In the genomic region with DNA sequence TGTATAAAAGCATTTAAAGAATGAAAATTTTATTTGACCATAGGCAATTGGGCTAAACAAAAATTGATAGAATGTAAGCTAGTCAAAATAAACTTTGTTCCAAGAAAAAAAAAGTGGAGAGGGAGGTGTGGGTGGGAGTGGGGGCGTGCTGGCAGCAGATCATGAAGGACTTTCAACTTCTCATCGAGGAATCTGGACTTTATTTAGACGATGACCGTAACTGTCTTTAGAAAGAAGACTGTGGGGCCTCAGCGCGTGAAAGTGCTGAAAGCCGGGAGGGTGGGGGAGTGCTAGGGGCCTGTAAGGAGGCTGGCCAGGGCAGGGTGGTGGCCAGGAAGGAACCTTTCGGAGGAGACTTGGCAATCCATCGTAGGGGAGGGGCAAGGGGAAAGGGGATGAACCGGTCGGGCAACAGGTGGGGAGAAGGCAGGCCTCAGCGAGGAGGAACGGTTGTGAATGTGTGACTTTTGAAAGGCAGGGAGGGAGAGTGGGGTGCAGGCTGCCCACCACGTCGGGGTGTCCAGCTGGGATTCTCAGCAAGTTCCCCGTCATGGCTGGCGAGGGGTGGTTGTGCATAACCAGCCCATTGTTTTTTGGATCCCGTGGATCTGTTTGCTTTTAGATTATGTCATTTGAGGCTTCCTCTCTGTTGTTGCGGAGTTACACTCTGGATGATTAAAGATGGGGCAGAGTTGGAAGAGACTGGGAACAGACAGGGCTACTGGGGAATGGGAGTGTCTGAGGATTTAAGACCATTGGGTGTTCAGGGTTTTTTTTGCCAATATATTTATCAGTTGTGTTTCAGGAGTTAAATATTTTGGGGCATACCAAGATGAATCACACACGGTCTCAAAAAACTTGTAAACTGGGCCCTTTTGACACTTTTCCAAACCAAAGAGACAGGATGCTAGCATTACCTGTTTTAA, we compare ENCODE assay signal across 13 cellular contexts. TPM values are rescaled to one million over a fixed set of nuclear protein-coding genes. Genes with fewer than 3 reads are reported as not detected.
DNase-seq lines count a peak whose midpoint lies in the region; ATAC-seq, FAIRE-seq and TF ChIP-seq lines count a peak whose summit lies in the region.
"Had no signal": no experiment of that assay in that cellular context is flagged by ENCODE, and none has a peak within 500 bp of the region (broad histone marks: within the 10 kb centered on the region; RNA-seq: fewer than 3 reads in every experiment).

No MANE protein-coding gene starts in this region.

- intact Hi-C loops in HepG2 (cut with micrococcal nuclease; ENCODE audit: unreplicated experiment) = loop anchor here (1.0 kb wide), 1 partner anchor 8 kb away; no protein-coding TSS in a partner anchor
- intact Hi-C loops in right lobe of liver (cut with DNase I) = no loop called here

- no peaks in the 10 kb centered on the region for H4K20me1 ChIP-seq in HepG2 (ENCODE audit: insufficient read depth, low read length)

- H3K79me2 ChIP-seq in HepG2 (ENCODE audit: insufficient read depth, low read length) = peaks cover 19% of the 10 kb centered on the region

- in situ Hi-C loops in HepG2 (cut with HindIII; ENCODE audit: extremely low pct_ligation_motif_present, low pct_unique_long_range_greater_than_20kb) = loop anchor here (5.0 kb wide), 1 partner anchor 36 kb away; a partner anchor contains a TSS

- no peaks in the 10 kb centered on the region for H3K9me3 Mint-ChIP-seq in activated CD4-positive, alpha-beta memory T cell treated with anti-CD3 and anti-CD28 coated beads, Interleukin-2, amount 10 ng/mL, durations not matched to agents 7 days and 5 days
- H3K9me3 Mint-ChIP-seq: activated T-helper 2 cell treated with anti-CD3 and anti-CD28 coated beads, Interferon-gamma antibody, Interleukin-2, Interleukin-4, amounts not matched to agents 10 μg/mL and 5 μg/mL and 100 μg/mL, durations not matched to agents 14 hours and 24 hours and 36 hours; central memory CD8-positive, alpha-beta T cell had no signal

- H3K27me3 ChIP-seq in HepG2 (ENCODE audit: control insufficient read depth in 1 of 2, insufficient read depth in 2 of 2, low read length in 2 of 2) (no peaks in the 10 kb centered on the region), right lobe of liver (no peaks in the 10 kb centered on the region)

- H3K36me3 ChIP-seq in HepG2 (replicated peaks in 1 of 2; ENCODE audit: control insufficient read depth in 1 of 2, insufficient read depth in 2 of 2, low read length in 2 of 2) = no peaks in the 10 kb centered on the region
- no peaks in the 10 kb centered on the region for H3K36me3 ChIP-seq in right lobe of liver

- TF ChIP-seq EP300 in HepG2 (IDR thresholded peaks at IDR 0.05; ENCODE audit: low read depth in 2 of 2, low read length in 2 of 2) = no peak
- no peak for TF ChIP-seq EP300 in HepG2 (CRISPR knock-in tag; IDR thresholded peaks at IDR 0.05; ENCODE audit: borderline replicate concordance)

- FAIRE-seq in HepG2 (lab: Jason Lieb, UNC) = peak; percentile 81

- WGBS in HepG2 (ENCODE audit: low lambda C conversion rate) = 4% methylated on average over 17 of the region's 20 CpGs
- whole genome bisulfite sequencing in right lobe of liver (ENCODE audit: insufficient coverage, low coverage, low lambda C conversion rate, missing lambda C conversion rate) = 49% methylated on average over 13 of the region's 20 CpGs

- H3K4me3 ChIP-seq in HepG2 (replicated peaks in 1 of 3; ENCODE audit: insufficient read depth in 1 of 3, low read depth in 2 of 3, low read length in 3 of 3) (peak overlapping the region; percentile 49 to 72 (median 54)), right lobe of liver (no peak overlapping the region), epithelial cell of esophagus (ENCODE audit: low read length) (no peak overlapping the region)
- H3K4me3 ChIP-seq: skin epidermis had no signal

- H3K27ac ChIP-seq in HepG2 (ENCODE audit: extremely low read length, insufficient read depth, low read length) (peak overlapping the region; percentile 65), right lobe of liver (no peak overlapping the region)

- H3K4me2 ChIP-seq in HepG2 (ENCODE audit: low read depth, low read length) = peak overlapping the region; percentile 79

- peaks cover 73% of the 10 kb centered on the region for H3K4me1 ChIP-seq in HepG2 (ENCODE audit: insufficient read depth, low read length)
- H3K4me1 ChIP-seq in right lobe of liver = no peaks in the 10 kb centered on the region

- TSS peak; percentile 64 for BruUV-seq in HepG2 (replicated peaks; lab: Mats Ljungman, UMichigan)

- H3K27ac Mint-ChIP-seq in activated CD4-positive, alpha-beta memory T cell treated with anti-CD3 and anti-CD28 coated beads, Interleukin-2, amount 10 ng/mL, durations not matched to agents 7 days and 5 days = no peak overlapping the region
- H3K27ac Mint-ChIP-seq: activated T-helper 2 cell treated with anti-CD3 and anti-CD28 coated beads, Interferon-gamma antibody, Interleukin-2, Interleukin-4, amounts not matched to agents 10 μg/mL and 5 μg/mL and 100 μg/mL, durations not matched to agents 14 hours and 24 hours and 36 hours had no signal

- peak overlapping the region; percentile 69 for H3K9ac ChIP-seq in HepG2 (ENCODE audit: insufficient read depth, low read depth, low read length)

- H3K4me1 Mint-ChIP-seq in activated CD4-positive, alpha-beta memory T cell treated with anti-CD3 and anti-CD28 coated beads, Interleukin-2, amount 10 ng/mL, durations not matched to agents 7 days and 5 days = no peaks in the 10 kb centered on the region
- H3K4me1 Mint-ChIP-seq: central memory CD8-positive, alpha-beta T cell had no signal

- peak; percentile 78 for ATAC-seq in HepG2
- ATAC-seq in right lobe of liver = no peak
- ATAC-seq in GM18873 (IDR thresholded peaks at IDR 0.05; ENCODE audit: low FRiP score, unreplicated experiment) = no peak

- POLR2A ChIA-PET in HepG2 (lab: Yijun Ruan, JAX) = interaction anchor here (1.2 to 1.4 kb wide), 3 partner anchors 14 to 22 kb away, joined by 3 to 4 read pairs (median 3); no protein-coding TSS in a partner anchor
- POLR2A ChIA-PET in activated CD4-positive, alpha-beta memory T cell treated with anti-CD3 and anti-CD28 coated beads, Interleukin-2, amount 10 ng/mL, durations not matched to agents 7 days and 5 days (lab: Charles Lee) = no interaction called here

- DNase-seq in HepG2 (ENCODE audit: low spot score) = peak; percentile 74
- no peak for DNase-seq in right lobe of liver
- peak; percentile 10 for DNase-seq in epithelial cell of esophagus (ENCODE audit: low read depth)
- peak; percentile 40 for DNase-seq in mucosa of gallbladder (ENCODE audit: low spot score)
- DNase-seq in activated CD4-positive, alpha-beta memory T cell treated with anti-CD3 and anti-CD28 coated beads, Interleukin-2, amount 10 ng/mL, durations not matched to agents 7 days and 5 days = no peak
- no peak for DNase-seq in activated CD4-positive, alpha-beta T cell treated with anti-CD3 and anti-CD28 coated beads, Interleukin-2, amount 50 U/mL, for 4 hours
- no peak for DNase-seq in GM10266 (ENCODE audit: extremely low spot score)
- DNase-seq: Karpas-422, NCI-H446 had no signal

- TF ChIP-seq CTCF in HepG2 (CRISPR knock-in tag; IDR thresholded peaks at IDR 0.05) = no peak
- no peak for TF ChIP-seq CTCF in right lobe of liver (IDR thresholded peaks at IDR 0.05)
- TF ChIP-seq CTCF in epithelial cell of esophagus (IDR thresholded peaks at IDR 0.05; ENCODE audit: insufficient read depth, low read depth, low read length, missing control alignments) = no peak
- no peak for TF ChIP-seq CTCF in GM10266 (IDR thresholded peaks at IDR 0.05; ENCODE audit: control insufficient read depth, insufficient read depth, low read depth, missing control alignments)

- TF ChIP-seq POLR2A in HepG2 (IDR thresholded peaks at IDR 0.05; ENCODE audit: insufficient read depth in 1 of 2, low read depth in 2 of 2, low read length in 2 of 2) = no peak
- no peak for TF ChIP-seq POLR2A in right lobe of liver (IDR thresholded peaks at IDR 0.05)

- no peaks in the 10 kb centered on the region for H3K9me3 ChIP-seq in HepG2 (ENCODE audit: low read length)
- no peaks in the 10 kb centered on the region for H3K9me3 ChIP-seq in right lobe of liver

- H3K36me3 Mint-ChIP-seq in activated CD4-positive, alpha-beta memory T cell treated with anti-CD3 and anti-CD28 coated beads, Interleukin-2, amount 10 ng/mL, durations not matched to agents 7 days and 5 days (ENCODE audit: low read depth) = no peaks in the 10 kb centered on the region

- TF ChIP-seq RAD21 in HepG2 (CRISPR knock-in tag; IDR thresholded peaks at IDR 0.05) = no peak

- H3K4me3 Mint-ChIP-seq in activated CD4-positive, alpha-beta memory T cell treated with anti-CD3 and anti-CD28 coated beads, Interleukin-2, amount 10 ng/mL, durations not matched to agents 7 days and 5 days = no peak overlapping the region
- H3K4me3 Mint-ChIP-seq: central memory CD8-positive, alpha-beta T cell had no signal

- CTCF ChIA-PET in HepG2 (lab: Yijun Ruan, JAX; ENCODE audit: low intra/inter-chr PET ratio, low total read pairs) = no interaction called here
- CTCF ChIA-PET in activated CD4-positive, alpha-beta memory T cell treated with anti-CD3 and anti-CD28 coated beads, Interleukin-2, amount 10 ng/mL, durations not matched to agents 7 days and 5 days (lab: Charles Lee) = no interaction called here

- no peak overlapping the region for H2AFZ ChIP-seq in HepG2 (ENCODE audit: low read length)

- H3K27me3 Mint-ChIP-seq in activated CD4-positive, alpha-beta memory T cell treated with anti-CD3 and anti-CD28 coated beads, Interleukin-2, amount 10 ng/mL, durations not matched to agents 7 days and 5 days = peaks cover 21% of the 10 kb centered on the region

RNA-seq across cellular contexts. Expression of a gene that starts 35.5 kb away (rescaled TPM):
- 1.9 and 2.5 TPM in 2 replicates for total RNA-seq in HepG2 (2016; rRNA removed; fragmentation: Illumina TruSeq; extraction: Trizol)
- 0.53 and 1.1 TPM in 2 replicates for total RNA-seq in HepG2 (2016; cell fraction: cytosol; rRNA removed; fragmentation: Illumina TruSeq; extraction: Trizol; ENCODE audit: low read depth)
- total RNA-seq in HepG2 (2016; cell fraction: insoluble cytoplasmic fraction; rRNA removed; fragmentation: Illumina TruSeq; extraction: Trizol) = 2.4 and 3.2 TPM in 2 replicates
- total RNA-seq in HepG2 (2016; cell fraction: membrane; rRNA removed; fragmentation: Illumina TruSeq; extraction: Trizol) = 1.1 and 2.0 TPM in 2 replicates
- 2.6 and 2.9 TPM in 2 replicates for total RNA-seq in HepG2 (2016; cell fraction: nucleus; rRNA removed; fragmentation: Illumina TruSeq; extraction: Trizol)
- 0.98 and 1.8 TPM in 2 replicates for polyA plus RNA-seq in HepG2 (2011; rRNA removed)
- polyA plus RNA-seq in HepG2 (2011; cell fraction: cytosol; rRNA removed) = 0.74 and 0.87 TPM in 2 replicates
- polyA plus RNA-seq in HepG2 (2011; cell fraction: nucleus; rRNA removed) = 0.92 and 1.2 TPM in 2 replicates
- polyA plus RNA-seq in HepG2 (2012) = 1.2 and 2.5 TPM in 2 replicates
- 0.14 and 0.16 TPM in 2 replicates for polyA plus RNA-seq in HepG2 (2016; cell fraction: cytosol; fragmentation: Illumina TruSeq; extraction: Trizol; ENCODE audit: low read depth)
- polyA plus RNA-seq in HepG2 (2016; cell fraction: insoluble cytoplasmic fraction; fragmentation: Illumina TruSeq; extraction: Trizol; ENCODE audit: low read depth) = 2.5 and 2.9 TPM in 2 replicates
- polyA plus RNA-seq in HepG2 (2016; cell fraction: membrane; fragmentation: Illumina TruSeq; extraction: Trizol; ENCODE audit: low read depth) = 0.32 and 0.48 TPM in 2 replicates
- 3.0 and 3.4 TPM in 2 replicates for polyA plus RNA-seq in HepG2 (2016; cell fraction: nucleus; fragmentation: Illumina TruSeq; extraction: Trizol; ENCODE audit: insufficient read depth, low read depth)
- 0.02 and 2.8 TPM in 2 replicates for polyA minus RNA-seq in HepG2 (2011; rRNA and poly(A)+ RNA removed; ENCODE audit: low replicate concordance)
- polyA minus RNA-seq in HepG2 (2011; cell fraction: cytosol; rRNA and poly(A)+ RNA removed) = 0.99 and 1.5 TPM in 2 replicates
- polyA minus RNA-seq in HepG2 (2011; cell fraction: nucleus; rRNA and poly(A)+ RNA removed) = 2.0 and 4.5 TPM in 2 replicates
- under 1 TPM; 0.12 to 0.64 (median 0.32) TPM for total RNA-seq in right lobe of liver
- total RNA-seq in mucosa of gallbladder = 4.0 TPM
- total RNA-seq in activated CD4-positive, alpha-beta memory T cell treated with anti-CD3 and anti-CD28 coated beads, Interleukin-2, amount 10 ng/mL, durations not matched to agents 7 days and 5 days = under 1 TPM; 0.03 to 0.05 TPM

Comparison
In these comparisons a context has a peak if more than half of its experiments do, and no peak if none do; other contexts are left out.
1. DNase-seq: peak in HepG2 (single experiment), epithelial cell of esophagus (single experiment) and mucosa of gallbladder (single experiment); none in right lobe of liver (0 of 3), activated CD4-positive, alpha-beta memory T cell treated with anti-CD3 and anti-CD28 coated beads, Interleukin-2, amount 10 ng/mL, durations not matched to agents 7 days and 5 days (single experiment), activated CD4-positive, alpha-beta T cell treated with anti-CD3 and anti-CD28 coated beads, Interleukin-2, amount 50 U/mL, for 4 hours (0 of 2) and GM10266 (single experiment).
2. H3K4me3 ChIP-seq: peak in HepG2 (3 of 3); none in right lobe of liver (0 of 3) and epithelial cell of esophagus (single experiment).